ENCODE assay signal across 1 cellular context in the genomic region with DNA sequence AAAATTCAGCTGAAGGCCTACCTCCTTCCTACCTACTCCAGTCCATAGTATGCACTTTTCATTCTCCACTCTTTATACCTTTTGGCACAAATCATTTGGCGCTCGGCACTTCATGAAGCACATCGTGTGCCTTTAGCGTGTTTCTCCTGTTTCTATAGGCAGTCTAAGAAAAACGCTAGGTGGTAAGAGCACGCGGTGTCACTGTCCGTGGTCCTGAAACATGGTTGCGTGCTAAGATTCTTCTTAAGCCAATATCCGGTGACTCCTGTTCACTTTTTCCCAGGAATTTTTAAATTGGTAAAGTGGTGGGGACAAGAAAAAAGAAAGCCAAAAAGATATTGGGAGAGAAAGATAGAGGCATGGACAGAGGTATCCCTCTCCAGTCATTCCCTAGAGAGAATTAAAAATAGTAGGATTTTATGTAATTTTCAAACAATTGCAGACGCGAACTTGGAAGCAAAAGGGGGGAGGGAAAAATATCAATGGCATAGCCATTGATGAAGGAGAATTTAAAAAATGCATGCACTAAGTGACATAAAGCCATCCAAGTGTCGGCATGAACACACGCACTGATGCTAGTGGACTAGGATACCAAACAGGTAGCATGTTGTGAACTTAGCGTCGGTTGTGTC.
TF ChIP-seq lines count a peak whose summit lies in the region.

No MANE protein-coding gene starts in this region.

TF ChIP-seq in GM23338, 12 proteins besides CTCF, POLR2A, EP300 and RAD21 (continued from another document):
- TF ChIP-seq, protein P1, sequence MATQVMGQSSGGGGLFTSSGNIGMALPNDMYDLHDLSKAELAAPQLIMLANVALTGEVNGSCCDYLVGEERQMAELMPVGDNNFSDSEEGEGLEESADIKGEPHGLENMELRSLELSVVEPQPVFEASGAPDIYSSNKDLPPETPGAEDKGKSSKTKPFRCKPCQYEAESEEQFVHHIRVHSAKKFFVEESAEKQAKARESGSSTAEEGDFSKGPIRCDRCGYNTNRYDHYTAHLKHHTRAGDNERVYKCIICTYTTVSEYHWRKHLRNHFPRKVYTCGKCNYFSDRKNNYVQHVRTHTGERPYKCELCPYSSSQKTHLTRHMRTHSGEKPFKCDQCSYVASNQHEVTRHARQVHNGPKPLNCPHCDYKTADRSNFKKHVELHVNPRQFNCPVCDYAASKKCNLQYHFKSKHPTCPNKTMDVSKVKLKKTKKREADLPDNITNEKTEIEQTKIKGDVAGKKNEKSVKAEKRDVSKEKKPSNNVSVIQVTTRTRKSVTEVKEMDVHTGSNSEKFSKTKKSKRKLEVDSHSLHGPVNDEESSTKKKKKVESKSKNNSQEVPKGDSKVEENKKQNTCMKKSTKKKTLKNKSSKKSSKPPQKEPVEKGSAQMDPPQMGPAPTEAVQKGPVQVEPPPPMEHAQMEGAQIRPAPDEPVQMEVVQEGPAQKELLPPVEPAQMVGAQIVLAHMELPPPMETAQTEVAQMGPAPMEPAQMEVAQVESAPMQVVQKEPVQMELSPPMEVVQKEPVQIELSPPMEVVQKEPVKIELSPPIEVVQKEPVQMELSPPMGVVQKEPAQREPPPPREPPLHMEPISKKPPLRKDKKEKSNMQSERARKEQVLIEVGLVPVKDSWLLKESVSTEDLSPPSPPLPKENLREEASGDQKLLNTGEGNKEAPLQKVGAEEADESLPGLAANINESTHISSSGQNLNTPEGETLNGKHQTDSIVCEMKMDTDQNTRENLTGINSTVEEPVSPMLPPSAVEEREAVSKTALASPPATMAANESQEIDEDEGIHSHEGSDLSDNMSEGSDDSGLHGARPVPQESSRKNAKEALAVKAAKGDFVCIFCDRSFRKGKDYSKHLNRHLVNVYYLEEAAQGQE (IDR thresholded peaks at IDR 0.05; ENCODE audit: unreplicated experiment): peak; percentile 92
